Comparison of ENCODE assay signal across 10 cellular contexts in the genomic region with DNA sequence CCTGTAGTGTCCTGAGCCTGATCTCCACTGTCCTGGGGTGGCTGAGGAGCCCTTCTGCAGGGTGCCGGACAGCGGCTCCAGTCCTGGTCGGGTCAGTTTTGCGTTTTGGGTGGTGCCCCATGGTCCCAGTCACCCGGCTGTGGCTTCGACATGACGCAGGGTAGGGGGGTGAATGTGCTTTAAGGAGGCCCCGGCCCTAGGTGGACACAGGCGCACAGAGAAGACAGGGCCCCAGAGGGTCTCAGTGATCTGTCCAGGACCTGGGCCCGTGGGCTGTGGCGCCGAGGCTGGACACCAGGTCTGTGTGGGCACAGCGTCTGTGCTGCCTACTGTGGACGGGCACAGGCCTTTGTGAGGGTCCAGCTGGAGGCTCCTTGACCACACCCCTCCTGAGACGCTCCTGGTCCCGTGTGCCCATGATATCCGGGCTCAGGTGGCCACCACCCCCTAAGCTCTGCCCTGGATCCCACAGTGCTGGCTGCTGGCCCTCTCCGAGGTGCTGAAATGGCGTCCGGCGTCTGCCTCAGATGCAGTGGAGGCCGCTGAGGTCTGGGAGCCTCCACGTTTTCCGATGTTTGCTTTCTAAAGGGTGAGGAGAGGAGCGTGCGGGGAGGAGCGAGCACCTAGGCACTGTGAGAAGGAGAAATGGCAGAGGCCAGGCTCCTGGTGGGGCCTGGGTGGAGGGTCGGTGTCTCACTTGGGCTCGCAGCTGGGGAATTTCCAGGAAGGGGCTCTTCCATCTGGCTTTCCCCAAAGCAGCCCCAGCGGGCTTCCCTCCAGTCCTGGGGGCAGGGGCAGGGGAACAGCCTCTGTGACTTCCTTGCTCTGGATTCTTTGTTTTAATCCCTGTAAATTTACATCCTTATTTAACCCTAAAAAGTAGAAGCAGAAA. TPM values are rescaled to one million over a fixed set of nuclear protein-coding genes. Genes with fewer than 3 reads are reported as not detected.
DNase-seq lines count a peak whose midpoint lies in the region; ATAC-seq and TF ChIP-seq lines count a peak whose summit lies in the region.
"Had no signal": no experiment of that assay in that cellular context is flagged by ENCODE, and none has a peak within 500 bp of the region (broad histone marks: within the 10 kb centered on the region; RNA-seq: fewer than 3 reads in every experiment).

No MANE protein-coding gene starts in this region.

- peaks cover 2% of the 10 kb centered on the region for H3K36me3 Mint-ChIP-seq in glutamatergic neuron (ENCODE audit: unreplicated experiment)
- H3K36me3 Mint-ChIP-seq in effector memory CD8-positive, alpha-beta T cell (ENCODE audit: insufficient read depth), result peaks cover 3% of the 10 kb centered on the region
- H3K36me3 Mint-ChIP-seq: activated naive CD4-positive, alpha-beta T cell treated with anti-CD3 and anti-CD28 coated beads, Interleukin-2, amount 50 U/mL, for 24 hours had no signal

- no peak for TF ChIP-seq EP300 in tibial nerve (IDR thresholded peaks at IDR 0.05)

- H3K9me3 ChIP-seq in tibial nerve, result no peaks in the 10 kb centered on the region

- no peak overlapping the region for H3K27ac ChIP-seq in tibial nerve
- H3K27ac ChIP-seq: HL-60 had no signal

- no peak overlapping the region for H3K27ac Mint-ChIP-seq in glutamatergic neuron (ENCODE audit: unreplicated experiment)
- H3K27ac Mint-ChIP-seq in effector memory CD8-positive, alpha-beta T cell, result no peak overlapping the region
- H3K27ac Mint-ChIP-seq: activated naive CD4-positive, alpha-beta T cell treated with anti-CD3 and anti-CD28 coated beads, Interleukin-2, amount 50 U/mL, for 24 hours had no signal

- no peak for TF ChIP-seq CTCF in glutamatergic neuron (IDR thresholded peaks at IDR 0.05; ENCODE audit: partially characterized antibody, unreplicated experiment)
- TF ChIP-seq CTCF in tibial nerve (IDR thresholded peaks at IDR 0.05), result no peak

- peaks cover 0 to 2% (median 0%) of the 10 kb centered on the region in 4 donors for H3K4me1 ChIP-seq in tibial nerve

- H3K4me3 Mint-ChIP-seq in glutamatergic neuron (ENCODE audit: unreplicated experiment), result no peak overlapping the region
- H3K4me3 Mint-ChIP-seq in effector memory CD8-positive, alpha-beta T cell, result no peak overlapping the region
- H3K4me3 Mint-ChIP-seq: activated naive CD4-positive, alpha-beta T cell treated with anti-CD3 and anti-CD28 coated beads, Interleukin-2, amount 50 U/mL, for 24 hours had no signal

- peaks cover 11% of the 10 kb centered on the region for H3K27me3 Mint-ChIP-seq in glutamatergic neuron (ENCODE audit: unreplicated experiment)
- H3K27me3 Mint-ChIP-seq in effector memory CD8-positive, alpha-beta T cell, result peaks cover 18 to 43% of the 10 kb centered on the region in 2 donors
- H3K27me3 Mint-ChIP-seq: activated naive CD4-positive, alpha-beta T cell treated with anti-CD3 and anti-CD28 coated beads, Interleukin-2, amount 50 U/mL, for 24 hours had no signal

- H3K4me3 ChIP-seq in tibial nerve, result no peak overlapping the region

- peaks cover 11% of the 10 kb centered on the region for H3K9me3 Mint-ChIP-seq in glutamatergic neuron (ENCODE audit: unreplicated experiment)
- no peaks in the 10 kb centered on the region for H3K9me3 Mint-ChIP-seq in effector memory CD8-positive, alpha-beta T cell
- H3K9me3 Mint-ChIP-seq: activated naive CD4-positive, alpha-beta T cell treated with anti-CD3 and anti-CD28 coated beads, Interleukin-2, amount 50 U/mL, for 24 hours had no signal

- no peak for ATAC-seq in effector memory CD8-positive, alpha-beta T cell (replicated peaks)

- WGBS in tibial nerve, 2 donors, result 28 to 40% methylated on average over 24 to 29 of the region's 30 CpGs

- peaks cover 21% of the 10 kb centered on the region for H3K4me1 Mint-ChIP-seq in glutamatergic neuron (ENCODE audit: low read depth, unreplicated experiment)
- H3K4me1 Mint-ChIP-seq in effector memory CD8-positive, alpha-beta T cell (ENCODE audit: low read depth in 2 of 2), result peaks cover 4 to 5% of the 10 kb centered on the region in 2 donors

- no peaks in the 10 kb centered on the region for H3K36me3 ChIP-seq in tibial nerve

- peaks cover 0 to 66% of the 10 kb centered on the region in 2 donors for H3K27me3 ChIP-seq in tibial nerve

- TF ChIP-seq POLR2A in tibial nerve (IDR thresholded peaks at IDR 0.05), result no peak

- DNase-seq in SIG-M5 treated with dmso at 0.1 percent for 504 hours (lab: John Stamatoyannopoulos, UW; ENCODE audit: unreplicated experiment), result peak; percentile 31
- DNase-seq in SIG-M5 (lab: John Stamatoyannopoulos, UW), result no peak
- peak; percentile 68 for DNase-seq in UCSD-AML1 (lab: John Stamatoyannopoulos, UW; ENCODE audit: unreplicated experiment)
- peak; percentile 19 for DNase-seq in glutamatergic neuron
- DNase-seq in stimulated activated CD4-positive, alpha-beta T cell treated with anti-CD3 and anti-CD28 coated beads, Interleukin-2, amount 100 ng/mL, for 48 hours, result peak; percentile 15 to 32
- no peak for DNase-seq in tibial nerve (ENCODE audit: low spot score in 2 of 2)
- DNase-seq in nucleus accumbens (lab: John Stamatoyannopoulos, UW), result no peak
- no peak for DNase-seq in effector memory CD8-positive, alpha-beta T cell

RNA-seq across cellular contexts. Expression of a gene that starts 56.1 kb away (rescaled TPM):
- total RNA-seq in glutamatergic neuron (ENCODE audit: unreplicated experiment), result 29.3 TPM
- 10 to 100 TPM; 29.9 to 48.0 (median 40.3) TPM for total RNA-seq in tibial nerve

Comparison
In these comparisons a context has a peak if more than half of its experiments do, and no peak if none do; other contexts are left out.
1. DNase-seq: peak in SIG-M5 treated with dmso at 0.1 percent for 504 hours (single experiment), UCSD-AML1 (single experiment), glutamatergic neuron (single experiment) and stimulated activated CD4-positive, alpha-beta T cell treated with anti-CD3 and anti-CD28 coated beads, Interleukin-2, amount 100 ng/mL, for 48 hours (2 of 2); none in SIG-M5 (single experiment), tibial nerve (0 of 2), nucleus accumbens (0 of 56) and effector memory CD8-positive, alpha-beta T cell (0 of 3).